In genomic region chr11:66349084-66349386, GRCh38 we compare ENCODE assay signal across 19 cellular contexts. TPM values are rescaled to one million over a fixed set of nuclear protein-coding genes. Genes with fewer than 3 reads are reported as not detected.
DNase-seq lines count a peak whose midpoint lies in the region; ATAC-seq and TF ChIP-seq lines count a peak whose summit lies in the region.
"Had no signal": no experiment of that assay in that cellular context is flagged by ENCODE, and none has a peak within 500 bp of the region (broad histone marks: within the 10 kb centered on the region; RNA-seq: fewer than 3 reads in every experiment).

No MANE protein-coding gene starts in this region.

- no peak for DNase-seq in CD4-positive, alpha-beta T cell
- DNase-seq in NB4 (ENCODE audit: low read depth) = peak; percentile 46
- DNase-seq in naive thymus-derived CD8-positive, alpha-beta T cell = peak in 1 of 10 donors; percentile 45
- no peak for DNase-seq in HAP-1 (ENCODE audit: low spot score in 2 of 2)
- DNase-seq in OCI-M1 (lab: John Stamatoyannopoulos, UW) = no peak
- no peak for DNase-seq in ACHN
- DNase-seq: anterior cingulate cortex; foreskin keratinocyte; GF-D8; NCI-H1417; NCI-H446; stimulated activated CD4-positive, alpha-beta T cell treated with anti-CD3 and anti-CD28 coated beads, Interleukin-4, amount 100 ng/mL, for 4 hours; stimulated activated naive CD4-positive, alpha-beta T cell treated with Interleukin-2 at 50 U/mL for 16 hours; T-helper 9 cell had no signal

- peak overlapping the region; percentile 100 for H3K27ac Mint-ChIP-seq in CD4-positive, alpha-beta T cell
- peak overlapping the region in 4 of 5 experiments; percentile 68 to 99 (median 86) for H3K27ac Mint-ChIP-seq in brain
- peak overlapping the region in 9 of 10 donors; percentile 32 to 100 (median 79) for H3K27ac Mint-ChIP-seq in naive thymus-derived CD8-positive, alpha-beta T cell

- no peak for ATAC-seq in CD4-positive, alpha-beta T cell (ENCODE audit: poor library complexity)
- ATAC-seq in naive thymus-derived CD8-positive, alpha-beta T cell = no peak
- ATAC-seq in HG02610 (IDR thresholded peaks at IDR 0.05; ENCODE audit: unreplicated experiment) = no peak
- ATAC-seq: foreskin keratinocyte, mucosa of descending colon, sciatic nerve had no signal

- POLR2A ChIA-PET in CD4-positive, alpha-beta T cell (lab: Charles Lee) = interaction anchor here (0.7 kb wide), 1 partner anchor 37 kb away, joined by 4 read pairs; no protein-coding TSS in a partner anchor
- POLR2A ChIA-PET in naive thymus-derived CD8-positive, alpha-beta T cell (lab: Charles Lee) = interaction anchor here (0.7 to 1.9 kb wide), 3 partner anchors 19 to 35 kb away, joined by 4 to 8 read pairs (median 8); partner anchors contain the start of gene SLC29A2

- H3K27me3 ChIP-seq in CD4-positive, alpha-beta T cell (ENCODE audit: control insufficient read depth, insufficient read depth, low read length) = no peaks in the 10 kb centered on the region
- no peaks in the 10 kb centered on the region for H3K27me3 ChIP-seq in HAP-1 (ENCODE audit: low read depth)
- H3K27me3 ChIP-seq: foreskin keratinocyte had no signal

- H3K9me3 ChIP-seq in CD4-positive, alpha-beta T cell (ENCODE audit: control insufficient read depth, low read length) = no peaks in the 10 kb centered on the region
- no peaks in the 10 kb centered on the region for H3K9me3 ChIP-seq in HAP-1
- H3K9me3 ChIP-seq: mucosa of descending colon had no signal

- peaks cover 2% of the 10 kb centered on the region for H3K9me3 Mint-ChIP-seq in CD4-positive, alpha-beta T cell
- peaks cover 0 to 4% (median 0%) of the 10 kb centered on the region in 5 experiments for H3K9me3 Mint-ChIP-seq in brain
- H3K9me3 Mint-ChIP-seq in naive thymus-derived CD8-positive, alpha-beta T cell = peaks cover 0 to 5% (median 0%) of the 10 kb centered on the region in 9 donors

- peaks cover 35% of the 10 kb centered on the region for H3K36me3 Mint-ChIP-seq in CD4-positive, alpha-beta T cell (ENCODE audit: low read depth)
- H3K36me3 Mint-ChIP-seq in brain = peaks cover 18% of the 10 kb centered on the region
- H3K36me3 Mint-ChIP-seq in naive thymus-derived CD8-positive, alpha-beta T cell = peaks cover 0 to 10% (median 3%) of the 10 kb centered on the region in 3 donors

- H3K4me1 Mint-ChIP-seq in CD4-positive, alpha-beta T cell (ENCODE audit: low read depth) = peaks cover 38% of the 10 kb centered on the region
- peaks cover 42% of the 10 kb centered on the region for H3K4me1 Mint-ChIP-seq in brain
- H3K4me1 Mint-ChIP-seq in naive thymus-derived CD8-positive, alpha-beta T cell = peaks cover 16 to 49% (median 34%) of the 10 kb centered on the region in 4 donors

- H3K4me3 ChIP-seq in NB4 (ENCODE audit: low read depth, low read length) = no peak overlapping the region
- H3K4me3 ChIP-seq in HAP-1 = no peak overlapping the region
- H3K4me3 ChIP-seq: K562, mucosa of descending colon had no signal

- intact Hi-C loops in CD4-positive, alpha-beta T cell (cut with DNase I, micrococcal nuclease) = loop anchor here (2.0 to 10.0 kb wide), 3 partner anchors 22 to 1264 kb away; partner anchors contain the start of genes CDCA5 (in 1 of the 2), SLC29A2 (in 1 of the 2) and ZFPL1 (in 1 of the 2)

- TF ChIP-seq CTCF in CD4-positive, alpha-beta T cell (IDR thresholded peaks at IDR 0.05) = no peak
- TF ChIP-seq CTCF in NB4 (IDR thresholded peaks at IDR 0.05; ENCODE audit: low read depth, low read length) = no peak
- no peak for TF ChIP-seq CTCF in brain (conservative IDR thresholded peaks at IDR 0.05)

- peaks cover 6% of the 10 kb centered on the region; the same call in 1 of the 2 replicates for H3K36me3 ChIP-seq in HAP-1 (replicated peaks)

- CTCF ChIA-PET in CD4-positive, alpha-beta T cell (lab: Charles Lee) = no interaction called here

- in situ Hi-C loops in HAP-1 (cut with MboI; ENCODE audit: low sequenced_read_pairs) = no loop called here
- in situ Hi-C loops in ACHN (cut with HindIII; ENCODE audit: low pct_ligation_motif_present, low pct_unique_long_range_greater_than_20kb, low sequenced_read_pairs) = no loop called here

- TF ChIP-seq POLR2A in NB4 (IDR thresholded peaks at IDR 0.05; ENCODE audit: extremely low read depth, insufficient read length) = no peak

- peaks cover 19% of the 10 kb centered on the region for H3K4me1 ChIP-seq in HAP-1

- peaks cover 5% of the 10 kb centered on the region for H3K27me3 Mint-ChIP-seq in CD4-positive, alpha-beta T cell
- peaks cover 5% of the 10 kb centered on the region for H3K27me3 Mint-ChIP-seq in brain
- peaks cover 0 to 4% (median 0%) of the 10 kb centered on the region in 5 donors for H3K27me3 Mint-ChIP-seq in naive thymus-derived CD8-positive, alpha-beta T cell

- H3K27ac ChIP-seq in CD4-positive, alpha-beta T cell (ENCODE audit: low read depth, low read length) = no peak overlapping the region
- H3K27ac ChIP-seq: foreskin keratinocyte had no signal

- peak overlapping the region; percentile 100 for H3K4me3 Mint-ChIP-seq in CD4-positive, alpha-beta T cell
- peak overlapping the region; percentile 44 to 99 (median 94) for H3K4me3 Mint-ChIP-seq in brain
- peak overlapping the region in 6 of 10 donors; percentile 60 to 97 (median 94) for H3K4me3 Mint-ChIP-seq in naive thymus-derived CD8-positive, alpha-beta T cell

RNA-seq across cellular contexts. Expression of gene B4GAT1, which starts 1.6 kb away (rescaled TPM):
- total RNA-seq in CD4-positive, alpha-beta T cell = 1 to 10 TPM; 1.9 to 2.0 TPM
- polyA plus RNA-seq in brain (ENCODE audit: insufficient read depth, low read depth, low replicate concordance) = 89.5 TPM
- 1 to 10 TPM; 7.2 to 7.5 TPM for total RNA-seq in naive thymus-derived CD8-positive, alpha-beta T cell
- 10 to 100 TPM in 1 of 3 donors, 1 to 10 TPM in 2; 7.1 to 12.1 (median 8.5) TPM for polyA plus RNA-seq in naive thymus-derived CD8-positive, alpha-beta T cell

RNA-seq across cellular contexts. Expression of gene BRMS1, which starts 4.1 kb away (rescaled TPM):
- total RNA-seq in CD4-positive, alpha-beta T cell = 10 to 100 TPM; 52.7 to 58.4 TPM
- 67.0 TPM for polyA plus RNA-seq in brain (ENCODE audit: insufficient read depth, low read depth, low replicate concordance)
- total RNA-seq in naive thymus-derived CD8-positive, alpha-beta T cell = 10 to 100 TPM; 47.6 to 48.8 TPM
- polyA plus RNA-seq in naive thymus-derived CD8-positive, alpha-beta T cell = 10 to 100 TPM; 61.7 to 65.8 (median 63.6) TPM

RNA-seq across cellular contexts. Expression of gene RIN1, which starts 12.8 kb away (rescaled TPM):
- 1 to 10 TPM; 1.2 to 1.6 TPM for total RNA-seq in CD4-positive, alpha-beta T cell
- 3.2 TPM for polyA plus RNA-seq in brain (ENCODE audit: insufficient read depth, low read depth, low replicate concordance)
- 1 to 10 TPM; 7.6 to 8.0 TPM for total RNA-seq in naive thymus-derived CD8-positive, alpha-beta T cell
- 1 to 10 TPM; 2.7 to 6.5 (median 3.7) TPM for polyA plus RNA-seq in naive thymus-derived CD8-positive, alpha-beta T cell

RNA-seq across cellular contexts. Expression of gene SLC29A2, which starts 22.5 kb away (rescaled TPM):
- total RNA-seq in CD4-positive, alpha-beta T cell = 1 to 10 TPM; 9.7 TPM
- 4.8 TPM for polyA plus RNA-seq in brain (ENCODE audit: insufficient read depth, low read depth, low replicate concordance)
- 10 to 100 TPM; 12.9 to 13.9 TPM for total RNA-seq in naive thymus-derived CD8-positive, alpha-beta T cell
- 1 to 10 TPM; 1.4 to 3.9 (median 2.3) TPM for polyA plus RNA-seq in naive thymus-derived CD8-positive, alpha-beta T cell

RNA-seq across cellular contexts. Expression of gene CD248, which starts 32.2 kb away (rescaled TPM):
- total RNA-seq in CD4-positive, alpha-beta T cell = 1 to 10 TPM; 3.3 to 3.4 TPM
- 14.3 TPM for polyA plus RNA-seq in brain (ENCODE audit: insufficient read depth, low read depth, low replicate concordance)
- 10 to 100 TPM; 37.0 to 41.3 TPM for total RNA-seq in naive thymus-derived CD8-positive, alpha-beta T cell
- 100 to 1,000 TPM in 2 of 3 donors, 10 to 100 TPM in 1; 43.8 to 128 (median 114) TPM for polyA plus RNA-seq in naive thymus-derived CD8-positive, alpha-beta T cell
- total RNA-seq: foreskin keratinocyte had no signal
- polyA plus RNA-seq: K562 had no signal
